In genomic region chr1:33211972-33212371, GRCh38 we compare ENCODE assay signal across 18 cellular contexts. TPM values are rescaled to one million over a fixed set of nuclear protein-coding genes. Genes with fewer than 3 reads are reported as not detected.
DNase-seq lines count a peak whose midpoint lies in the region; ATAC-seq and TF ChIP-seq lines count a peak whose summit lies in the region.
"Had no signal": no experiment of that assay in that cellular context is flagged by ENCODE, and none has a peak within 500 bp of the region (broad histone marks: within the 10 kb centered on the region; RNA-seq: fewer than 3 reads in every experiment).

No MANE protein-coding gene starts in this region.

- H3K27me3 ChIP-seq in OCI-LY3 (ENCODE audit: low read depth, low read length) (peaks cover 4% of the 10 kb centered on the region; the same call in 1 of the 2 replicates), left ventricle myocardium inferior (ENCODE audit: low read depth) (peaks cover 11% of the 10 kb centered on the region), spleen (replicated peaks in 1 of 7) (peaks cover 0 to 16% (median 0%) of the 10 kb centered on the region in 7 donors)
- H3K27me3 ChIP-seq: BLaER1 treated with 17β-estradiol and CSF1 and Interleukin-3, amounts not matched to agents 10 nM and 100 nM had no signal

- H3K9me3 ChIP-seq in OCI-LY3 (ENCODE audit: insufficient read depth, low read length) (no peaks in the 10 kb centered on the region), left ventricle myocardium inferior (replicated peaks) (no peaks in the 10 kb centered on the region), spleen (no peaks in the 10 kb centered on the region)

- ATAC-seq in HG03108 (IDR thresholded peaks at IDR 0.05; ENCODE audit: unreplicated experiment), result no peak
- ATAC-seq: HepG2 had no signal

- intact Hi-C loops in left ventricle myocardium inferior (cut with micrococcal nuclease), result no loop called here
- intact Hi-C loops in spleen (cut with DNase I; ENCODE audit: low total_unique reads), result no loop called here

- H3K4me1 ChIP-seq in OCI-LY3 (ENCODE audit: low read length) (peaks cover 12% of the 10 kb centered on the region), left ventricle myocardium inferior (no peaks in the 10 kb centered on the region), spleen (no peaks in the 10 kb centered on the region)
- H3K4me1 ChIP-seq: BLaER1 treated with 17β-estradiol and CSF1 and Interleukin-3, amounts not matched to agents 10 nM and 100 nM had no signal

- peak; percentile 32 for DNase-seq in GM12865 (ENCODE audit: low read depth)
- DNase-seq in osteocyte (ENCODE audit: extremely low spot score, unreplicated experiment), result peak; percentile 30
- DNase-seq in left ventricle myocardium inferior, result no peak
- DNase-seq in spleen, result no peak
- DNase-seq: CD4-positive, CD25-positive, alpha-beta regulatory T cell; CD8-positive, alpha-beta memory T cell; COR-L47; DMS 273 treated with DMSO at 0.1 percent for 48 hours; DMS53; DND-41; EL; H9; KG1 had no signal

- H3K27me3 Mint-ChIP-seq in osteocyte (ENCODE audit: unreplicated experiment), result peaks cover 46% of the 10 kb centered on the region

- no peak for TF ChIP-seq POLR2A in spleen (IDR thresholded peaks at IDR 0.05)

- H3K36me3 ChIP-seq in OCI-LY3 (replicated peaks; ENCODE audit: low read depth, low read length) (no peaks in the 10 kb centered on the region), left ventricle myocardium inferior (no peaks in the 10 kb centered on the region), spleen (no peaks in the 10 kb centered on the region)
- H3K36me3 ChIP-seq: BLaER1 treated with 17β-estradiol and CSF1 and Interleukin-3, amounts not matched to agents 10 nM and 100 nM had no signal

- no peak overlapping the region for H3K4me3 ChIP-seq in GM12865 (ENCODE audit: low read depth, low read length)
- H3K4me3 ChIP-seq in OCI-LY3 (ENCODE audit: low read length), result no peak overlapping the region
- H3K4me3 ChIP-seq in left ventricle myocardium inferior, result no peak overlapping the region
- no peak overlapping the region for H3K4me3 ChIP-seq in spleen
- H3K4me3 ChIP-seq: BLaER1 treated with 17β-estradiol and CSF1 and Interleukin-3, amounts not matched to agents 10 nM and 100 nM had no signal

- peak overlapping the region; percentile 15; the same call in 1 of the 2 replicates for H3K4me2 ChIP-seq in OCI-LY3 (ENCODE audit: low read length)
- H3K4me2 ChIP-seq: BLaER1 treated with 17β-estradiol and CSF1 and Interleukin-3, amounts not matched to agents 10 nM and 100 nM had no signal

- H3K36me3 Mint-ChIP-seq in osteocyte (ENCODE audit: unreplicated experiment), result peaks cover 2% of the 10 kb centered on the region
- H3K36me3 Mint-ChIP-seq: CD4-positive, CD25-positive, alpha-beta regulatory T cell had no signal

- H3K9ac ChIP-seq in OCI-LY3 (ENCODE audit: low read length), result no peak overlapping the region
- H3K9ac ChIP-seq: BLaER1 treated with 17β-estradiol and CSF1 and Interleukin-3, amounts not matched to agents 10 nM and 100 nM had no signal

- H3K4me1 Mint-ChIP-seq in osteocyte (ENCODE audit: unreplicated experiment), result no peaks in the 10 kb centered on the region
- H3K4me1 Mint-ChIP-seq: B cell; CD4-positive, CD25-positive, alpha-beta regulatory T cell; CD8-positive, alpha-beta memory T cell; H9 had no signal

- TF ChIP-seq CTCF in GM12865 (IDR thresholded peaks at IDR 0.05; ENCODE audit: insufficient read depth, low read depth, low read length, missing control alignments), result no peak
- TF ChIP-seq CTCF in OCI-LY3 (IDR thresholded peaks at IDR 0.05; ENCODE audit: low read depth, low read length), result no peak
- no peak for TF ChIP-seq CTCF in osteocyte (IDR thresholded peaks at IDR 0.05)
- TF ChIP-seq CTCF in left ventricle myocardium inferior (IDR thresholded peaks at IDR 0.05; ENCODE audit: borderline replicate concordance), result no peak
- no peak for TF ChIP-seq CTCF in spleen (IDR thresholded peaks at IDR 0.05 in 8 of 11, conservative IDR thresholded peaks at IDR 0.05 in 3 of 11)

- H2AFZ ChIP-seq in OCI-LY3 (ENCODE audit: low read depth, low read length), result no peak overlapping the region

- 70 to 96% (median 87%) methylated on average over 3 of the region's 3 CpGs for WGBS in spleen, 5 donors

- H3K4me3 Mint-ChIP-seq in osteocyte (ENCODE audit: unreplicated experiment), result no peak overlapping the region
- H3K4me3 Mint-ChIP-seq: B cell; CD4-positive, CD25-positive, alpha-beta regulatory T cell; CD8-positive, alpha-beta memory T cell; H9 had no signal

- H4K20me1 ChIP-seq in OCI-LY3 (ENCODE audit: insufficient read depth, low read length), result no peaks in the 10 kb centered on the region
- H4K20me1 ChIP-seq: BLaER1 treated with 17β-estradiol and CSF1 and Interleukin-3, amounts not matched to agents 10 nM and 100 nM had no signal

- no peak overlapping the region for H3K27ac Mint-ChIP-seq in osteocyte (ENCODE audit: unreplicated experiment)
- H3K27ac Mint-ChIP-seq: B cell; CD4-positive, CD25-positive, alpha-beta regulatory T cell; CD8-positive, alpha-beta memory T cell had no signal

- no peaks in the 10 kb centered on the region for H3K9me3 Mint-ChIP-seq in osteocyte (ENCODE audit: unreplicated experiment)
- H3K9me3 Mint-ChIP-seq: CD8-positive, alpha-beta memory T cell; H9 had no signal

- no peaks in the 10 kb centered on the region for H3K79me2 ChIP-seq in OCI-LY3 (ENCODE audit: low read length)

- H3K27ac ChIP-seq in OCI-LY3 (ENCODE audit: low read length) (no peak overlapping the region), left ventricle myocardium inferior (replicated peaks) (no peak overlapping the region), spleen (no peak overlapping the region)
- H3K27ac ChIP-seq: BLaER1 treated with 17β-estradiol and CSF1 and Interleukin-3, amounts not matched to agents 10 nM and 100 nM had no signal

RNA-seq across cellular contexts. Expression of gene TRIM62, which starts 30.1 kb away (rescaled TPM):
- 71.8 and 78.7 TPM in 2 replicates for total RNA-seq in osteocyte
- 2.3 TPM for total RNA-seq in left ventricle myocardium inferior
- total RNA-seq in spleen, result 10 to 100 TPM in 4 of 7 donors, 1 to 10 TPM in 3; 8.0 to 16.1 (median 10.2) TPM
- 1 to 10 TPM; 2.5 to 3.9 (median 3.7) TPM for polyA plus RNA-seq in spleen

RNA-seq across cellular contexts. Expression of gene ZNF362, which starts 44.3 kb away (rescaled TPM):
- total RNA-seq in osteocyte (97.0 and 110 TPM in 2 replicates), left ventricle myocardium inferior (32.4 TPM), spleen (10 to 100 TPM; 19.9 to 47.0 (median 26.3) TPM)
- 10 to 100 TPM in 2 of 3 donors, 1 to 10 TPM in 1; 8.7 to 14.8 (median 11.7) TPM for polyA plus RNA-seq in spleen

Comparison
In these comparisons a context has a peak if more than half of its experiments do, and no peak if none do; other contexts are left out.
1. DNase-seq: peak in GM12865 (single experiment) and osteocyte (single experiment); none in left ventricle myocardium inferior (single experiment) and spleen (single experiment).